21 cellular contexts compared by ENCODE assay signal in the genomic region with DNA sequence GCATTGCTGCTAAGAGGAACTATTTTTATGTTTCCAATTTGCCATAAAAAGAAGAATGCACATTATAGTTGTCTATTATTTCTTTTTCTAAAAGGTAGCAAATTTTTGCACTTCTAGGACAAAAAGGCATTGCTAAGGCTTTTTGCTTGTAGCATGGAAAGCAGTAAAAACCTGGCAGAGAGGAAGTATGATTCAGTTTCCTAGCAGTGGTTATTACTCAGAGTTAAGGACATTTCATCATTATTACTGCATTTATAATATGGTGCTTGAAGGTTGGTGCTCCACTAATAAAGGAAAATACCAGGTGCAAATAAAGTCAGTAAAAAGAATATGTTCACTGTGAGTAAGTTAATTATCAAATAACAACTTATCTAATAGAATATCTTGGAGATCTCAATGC.
DNase-seq lines count a peak whose midpoint lies in the region; ATAC-seq and TF ChIP-seq lines count a peak whose summit lies in the region.
"Had no signal": no experiment of that assay in that cellular context is flagged by ENCODE, and none has a peak within 500 bp of the region (broad histone marks: within the 10 kb centered on the region; RNA-seq: fewer than 3 reads in every experiment).

No MANE protein-coding gene starts in this region.

- CTCF ChIA-PET in activated CD4-positive, alpha-beta T cell treated with anti-CD3 and anti-CD28 coated beads, Interleukin-2, amount 10 ng/mL, durations not matched to agents 7 days and 5 days (lab: Charles Lee), result no interaction called here

- H3K27me3 ChIP-seq in prostate gland (replicated peaks; ENCODE audit: insufficient read depth), result no peaks in the 10 kb centered on the region

- H3K27ac ChIP-seq in prostate gland, result no peak overlapping the region

- H3K4me3 ChIP-seq in epithelial cell of esophagus (ENCODE audit: low read length) (no peak overlapping the region), prostate gland (no peak overlapping the region)

- POLR2A ChIA-PET in activated CD4-positive, alpha-beta T cell treated with anti-CD3 and anti-CD28 coated beads, Interleukin-2, amount 10 ng/mL, durations not matched to agents 7 days and 5 days (lab: Charles Lee), result no interaction called here

- H3K36me3 ChIP-seq in prostate gland, result no peaks in the 10 kb centered on the region

- H3K36me3 Mint-ChIP-seq in activated CD4-positive, alpha-beta T cell treated with anti-CD3 and anti-CD28 coated beads, Interleukin-2, amount 10 ng/mL, durations not matched to agents 7 days and 5 days (ENCODE audit: low read depth), result no peaks in the 10 kb centered on the region

- H3K27ac Mint-ChIP-seq in activated CD4-positive, alpha-beta T cell treated with anti-CD3 and anti-CD28 coated beads, Interleukin-2, amount 10 ng/mL, durations not matched to agents 7 days and 5 days, result no peak overlapping the region
- H3K27ac Mint-ChIP-seq: CD4-positive, alpha-beta T cell had no signal

- DNase-seq in HT1080 (ENCODE audit: low read depth) (peak; percentile 60), NCI-H748 (lab: John Stamatoyannopoulos, UW; ENCODE audit: unreplicated experiment) (peak; percentile 15), RKO (ENCODE audit: low spot score) (peak; percentile 58), epithelial cell of esophagus (ENCODE audit: low read depth) (peak; percentile 29), prostate gland (ENCODE audit: low spot score) (no peak)
- no peak for DNase-seq in activated CD4-positive, alpha-beta T cell treated with anti-CD3 and anti-CD28 coated beads, Interleukin-2, amount 10 ng/mL, durations not matched to agents 7 days and 5 days
- DNase-seq: CD4-positive, alpha-beta T cell; DND-41; GOT3; HCEC 1CT; KG1; NCI-H1436; NCI-H187 treated with DMSO at 0.1 percent for 48 hours; NCI-H2107; NCI-H69; NK-92 treated with Interleukin-12 subunit alpha and Interleukin-12 subunit beta, amount 100 ng/mL, for 24 hours; PC-3; RPMI8226; SIG-M5; SK-N-SH had no signal

- no peaks in the 10 kb centered on the region for H3K9me3 Mint-ChIP-seq in activated CD4-positive, alpha-beta T cell treated with anti-CD3 and anti-CD28 coated beads, Interleukin-2, amount 10 ng/mL, durations not matched to agents 7 days and 5 days
- H3K9me3 Mint-ChIP-seq: CD4-positive, alpha-beta T cell had no signal

- H3K27me3 Mint-ChIP-seq in activated CD4-positive, alpha-beta T cell treated with anti-CD3 and anti-CD28 coated beads, Interleukin-2, amount 10 ng/mL, durations not matched to agents 7 days and 5 days, result no peaks in the 10 kb centered on the region
- H3K27me3 Mint-ChIP-seq: CD4-positive, alpha-beta T cell had no signal

- intact Hi-C loops in prostate gland (cut with DNase I), result no loop called here

- ATAC-seq in HG02973 (IDR thresholded peaks at IDR 0.05; ENCODE audit: unreplicated experiment), result no peak
- ATAC-seq: PC-3 had no signal

- TF ChIP-seq POLR2A in prostate gland (IDR thresholded peaks at IDR 0.05), result no peak

- H3K9me3 ChIP-seq in prostate gland, result no peaks in the 10 kb centered on the region
- H3K9me3 ChIP-seq: SK-N-SH had no signal

- H3K4me3 Mint-ChIP-seq in activated CD4-positive, alpha-beta T cell treated with anti-CD3 and anti-CD28 coated beads, Interleukin-2, amount 10 ng/mL, durations not matched to agents 7 days and 5 days, result no peak overlapping the region
- H3K4me3 Mint-ChIP-seq: CD4-positive, alpha-beta T cell had no signal

- H3K4me1 Mint-ChIP-seq in activated CD4-positive, alpha-beta T cell treated with anti-CD3 and anti-CD28 coated beads, Interleukin-2, amount 10 ng/mL, durations not matched to agents 7 days and 5 days, result no peaks in the 10 kb centered on the region

- no peaks in the 10 kb centered on the region for H3K4me1 ChIP-seq in prostate gland (replicated peaks)

- TF ChIP-seq CTCF in epithelial cell of esophagus (IDR thresholded peaks at IDR 0.05; ENCODE audit: insufficient read depth, low read depth, low read length, missing control alignments), result no peak
- no peak for TF ChIP-seq CTCF in prostate gland (IDR thresholded peaks at IDR 0.05)

Comparison
In these comparisons a context has a peak if more than half of its experiments do, and no peak if none do; other contexts are left out.
1. DNase-seq: peak in HT1080 (single experiment), NCI-H748 (single experiment), RKO (single experiment) and epithelial cell of esophagus (single experiment); none in prostate gland (single experiment) and activated CD4-positive, alpha-beta T cell treated with anti-CD3 and anti-CD28 coated beads, Interleukin-2, amount 10 ng/mL, durations not matched to agents 7 days and 5 days (single experiment).